Comparison of ENCODE assay signal across 1 cellular context in genomic region chr17:35063514-35064223, GRCh38.
TF ChIP-seq lines count a peak whose summit lies in the region.

A gene with protein sequence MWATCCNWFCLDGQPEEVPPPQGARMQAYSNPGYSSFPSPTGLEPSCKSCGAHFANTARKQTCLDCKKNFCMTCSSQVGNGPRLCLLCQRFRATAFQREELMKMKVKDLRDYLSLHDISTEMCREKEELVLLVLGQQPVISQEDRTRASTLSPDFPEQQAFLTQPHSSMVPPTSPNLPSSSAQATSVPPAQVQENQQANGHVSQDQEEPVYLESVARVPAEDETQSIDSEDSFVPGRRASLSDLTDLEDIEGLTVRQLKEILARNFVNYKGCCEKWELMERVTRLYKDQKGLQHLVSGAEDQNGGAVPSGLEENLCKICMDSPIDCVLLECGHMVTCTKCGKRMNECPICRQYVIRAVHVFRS (minus strand): TSS chr17:35063707. CDS start chr17:35026553, 37,154 bp downstream.

TF ChIP-seq in HepG2, 621 proteins besides CTCF, POLR2A, EP300 and RAD21 (continued from another document and continues in another):
- TF ChIP-seq, protein P1, sequence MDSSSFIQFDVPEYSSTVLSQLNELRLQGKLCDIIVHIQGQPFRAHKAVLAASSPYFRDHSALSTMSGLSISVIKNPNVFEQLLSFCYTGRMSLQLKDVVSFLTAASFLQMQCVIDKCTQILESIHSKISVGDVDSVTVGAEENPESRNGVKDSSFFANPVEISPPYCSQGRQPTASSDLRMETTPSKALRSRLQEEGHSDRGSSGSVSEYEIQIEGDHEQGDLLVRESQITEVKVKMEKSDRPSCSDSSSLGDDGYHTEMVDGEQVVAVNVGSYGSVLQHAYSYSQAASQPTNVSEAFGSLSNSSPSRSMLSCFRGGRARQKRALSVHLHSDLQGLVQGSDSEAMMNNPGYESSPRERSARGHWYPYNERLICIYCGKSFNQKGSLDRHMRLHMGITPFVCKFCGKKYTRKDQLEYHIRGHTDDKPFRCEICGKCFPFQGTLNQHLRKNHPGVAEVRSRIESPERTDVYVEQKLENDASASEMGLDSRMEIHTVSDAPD (CRISPR knock-in tag; IDR thresholded peaks at IDR 0.05), result peak; percentile 77
- TF ChIP-seq, protein P2, sequence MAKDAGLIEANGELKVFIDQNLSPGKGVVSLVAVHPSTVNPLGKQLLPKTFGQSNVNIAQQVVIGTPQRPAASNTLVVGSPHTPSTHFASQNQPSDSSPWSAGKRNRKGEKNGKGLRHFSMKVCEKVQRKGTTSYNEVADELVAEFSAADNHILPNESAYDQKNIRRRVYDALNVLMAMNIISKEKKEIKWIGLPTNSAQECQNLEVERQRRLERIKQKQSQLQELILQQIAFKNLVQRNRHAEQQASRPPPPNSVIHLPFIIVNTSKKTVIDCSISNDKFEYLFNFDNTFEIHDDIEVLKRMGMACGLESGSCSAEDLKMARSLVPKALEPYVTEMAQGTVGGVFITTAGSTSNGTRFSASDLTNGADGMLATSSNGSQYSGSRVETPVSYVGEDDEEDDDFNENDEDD (CRISPR knock-in tag; IDR thresholded peaks at IDR 0.05; ENCODE audit: borderline replicate concordance), result peak; percentile 39; the same call in 1 of the 2 replicates
- TF ChIP-seq SAP130 (CRISPR knock-in tag; IDR thresholded peaks at IDR 0.05; ENCODE audit: low read depth) (peak; percentile 93), ZNF75D (CRISPR knock-in tag; IDR thresholded peaks at IDR 0.05; ENCODE audit: borderline replicate concordance) (no peak), PHF20 (CRISPR knock-in tag; IDR thresholded peaks at IDR 0.05) (0 out of 2 replicates have a peak, but pooled peaks have one; percentile 30), PRMT3 (CRISPR knock-in tag; IDR thresholded peaks at IDR 0.05; ENCODE audit: borderline replicate concordance, low read depth) (no peak), IRF9 (CRISPR knock-in tag; IDR thresholded peaks at IDR 0.05; ENCODE audit: borderline replicate concordance) (0 out of 2 replicates have a peak, but pooled peaks have one; percentile 54), PHF8 (CRISPR knock-in tag; IDR thresholded peaks at IDR 0.05) (peak; percentile 12; the same call in 1 of the 2 replicates), GATAD1 (CRISPR knock-in tag; IDR thresholded peaks at IDR 0.05) (peak; percentile 71), HES4 (CRISPR knock-in tag; IDR thresholded peaks at IDR 0.05; ENCODE audit: borderline replicate concordance) (no peak), HOXA5 (CRISPR knock-in tag; IDR thresholded peaks at IDR 0.05) (peak; percentile 87), JUN (CRISPR knock-in tag; IDR thresholded peaks at IDR 0.05) (peak; percentile 95), ZNF782 (CRISPR knock-in tag; IDR thresholded peaks at IDR 0.05; ENCODE audit: borderline replicate concordance) (peak; percentile 54; the same call in 1 of the 2 replicates), KDM6A (CRISPR knock-in tag; IDR thresholded peaks at IDR 0.05; ENCODE audit: low read depth) (peak; percentile 49; the same call in 1 of the 2 replicates), ZNF569 (CRISPR knock-in tag; IDR thresholded peaks at IDR 0.05; ENCODE audit: borderline replicate concordance) (peak; percentile 49; the same call in 1 of the 2 replicates), ZNF724P (CRISPR knock-in tag; IDR thresholded peaks at IDR 0.05; ENCODE audit: borderline replicate concordance) (peak; percentile 32; the same call in 1 of the 2 replicates), BCL6 (CRISPR knock-in tag; IDR thresholded peaks at IDR 0.05) (peak; percentile 75), PREB (CRISPR knock-in tag; IDR thresholded peaks at IDR 0.05) (no peak), ZKSCAN1 (IDR thresholded peaks at IDR 0.05; ENCODE audit: low read length) (0 out of 2 replicates have a peak, but pooled peaks have one; percentile 31), MED13 (CRISPR knock-in tag; IDR thresholded peaks at IDR 0.05) (peak; percentile 86), GPN1 (CRISPR knock-in tag; IDR thresholded peaks at IDR 0.05; ENCODE audit: borderline replicate concordance) (no peak), NFIC (IDR thresholded peaks at IDR 0.05; ENCODE audit: low read length) (peak; percentile 64; the same call in 1 of the 2 replicates), BRD4 (CRISPR knock-in tag; IDR thresholded peaks at IDR 0.05) (peak; percentile 72; the same call in 1 of the 2 replicates), ZNF160 (CRISPR knock-in tag; IDR thresholded peaks at IDR 0.05) (0 out of 2 replicates have a peak, but pooled peaks have one; percentile 71), POGZ (CRISPR knock-in tag; IDR thresholded peaks at IDR 0.05) (peak; percentile 82), FOXJ3 (CRISPR knock-in tag; IDR thresholded peaks at IDR 0.05; ENCODE audit: borderline replicate concordance) (peak; percentile 88), PITX1 (CRISPR knock-in tag; IDR thresholded peaks at IDR 0.05) (peak; percentile 68), ARID2 (CRISPR knock-in tag; IDR thresholded peaks at IDR 0.05; ENCODE audit: borderline replicate concordance) (no peak), MED8 (CRISPR knock-in tag; IDR thresholded peaks at IDR 0.05; ENCODE audit: insufficient replicate concordance) (peak; percentile 38), ZMYM3 (CRISPR knock-in tag; IDR thresholded peaks at IDR 0.05) (peak; percentile 44; the same call in 1 of the 2 replicates), SOX6 (IDR thresholded peaks at IDR 0.05) (no peak), SOX6 (CRISPR knock-in tag; IDR thresholded peaks at IDR 0.05) (peak; percentile 89), JUNB (CRISPR knock-in tag; IDR thresholded peaks at IDR 0.05; ENCODE audit: borderline replicate concordance) (peak; percentile 88; the same call in 1 of the 2 replicates), HINFP (CRISPR knock-in tag; IDR thresholded peaks at IDR 0.05; ENCODE audit: low read depth) (no peak; the same call in 1 of the 2 replicates), MEIS1 (CRISPR knock-in tag; IDR thresholded peaks at IDR 0.05; ENCODE audit: borderline replicate concordance) (peak; percentile 76; the same call in 1 of the 2 replicates), TBL1XR1 (IDR thresholded peaks at IDR 0.05; ENCODE audit: borderline replicate concordance, low read length, partially characterized antibody) (peak; percentile 39), TCF12 (IDR thresholded peaks at IDR 0.05) (no peak), TCF12 (CRISPR knock-in tag; IDR thresholded peaks at IDR 0.05) (0 out of 2 replicates have a peak, but pooled peaks have one; percentile 38), ISL2 (CRISPR knock-in tag; IDR thresholded peaks at IDR 0.05) (peak; percentile 85), ZNF441 (CRISPR knock-in tag; IDR thresholded peaks at IDR 0.05; ENCODE audit: borderline replicate concordance) (peak; percentile 92), ZNF563 (CRISPR knock-in tag; IDR thresholded peaks at IDR 0.05) (no peak), HNRNPUL1 (IDR thresholded peaks at IDR 0.05; ENCODE audit: low read depth, low read length) (no peak), MAFF (IDR thresholded peaks at IDR 0.05; ENCODE audit: low read depth, low read length) (peak; percentile 87), HDAC1 (CRISPR knock-in tag; IDR thresholded peaks at IDR 0.05) (peak; percentile 78), TCF7L2 (IDR thresholded peaks at IDR 0.05; ENCODE audit: low read depth, low read length) (no peak), KAT8 (CRISPR knock-in tag; IDR thresholded peaks at IDR 0.05) (peak; percentile 64), E2F2 (CRISPR knock-in tag; IDR thresholded peaks at IDR 0.05; ENCODE audit: borderline replicate concordance) (0 out of 2 replicates have a peak, but pooled peaks have one; percentile 47), MYC (CRISPR knock-in tag; IDR thresholded peaks at IDR 0.05; ENCODE audit: borderline replicate concordance) (peak; percentile 73; the same call in 1 of the 2 replicates)
- TF ChIP-seq, protein P3, sequence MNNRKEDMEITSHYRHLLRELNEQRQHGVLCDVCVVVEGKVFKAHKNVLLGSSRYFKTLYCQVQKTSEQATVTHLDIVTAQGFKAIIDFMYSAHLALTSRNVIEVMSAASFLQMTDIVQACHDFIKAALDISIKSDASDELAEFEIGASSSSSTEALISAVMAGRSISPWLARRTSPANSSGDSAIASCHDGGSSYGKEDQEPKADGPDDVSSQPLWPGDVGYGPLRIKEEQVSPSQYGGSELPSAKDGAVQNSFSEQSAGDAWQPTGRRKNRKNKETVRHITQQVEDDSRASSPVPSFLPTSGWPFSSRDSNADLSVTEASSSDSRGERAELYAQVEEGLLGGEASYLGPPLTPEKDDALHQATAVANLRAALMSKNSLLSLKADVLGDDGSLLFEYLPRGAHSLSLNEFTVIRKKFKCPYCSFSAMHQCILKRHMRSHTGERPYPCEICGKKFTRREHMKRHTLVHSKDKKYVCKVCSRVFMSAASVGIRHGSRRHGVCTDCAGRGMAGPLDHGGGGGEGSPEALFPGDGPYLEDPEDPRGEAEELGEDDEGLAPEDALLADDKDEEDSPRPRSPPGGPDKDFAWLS (CRISPR knock-in tag; IDR thresholded peaks at IDR 0.05; ENCODE audit: borderline replicate concordance), result no peak
- TF ChIP-seq, protein P4, sequence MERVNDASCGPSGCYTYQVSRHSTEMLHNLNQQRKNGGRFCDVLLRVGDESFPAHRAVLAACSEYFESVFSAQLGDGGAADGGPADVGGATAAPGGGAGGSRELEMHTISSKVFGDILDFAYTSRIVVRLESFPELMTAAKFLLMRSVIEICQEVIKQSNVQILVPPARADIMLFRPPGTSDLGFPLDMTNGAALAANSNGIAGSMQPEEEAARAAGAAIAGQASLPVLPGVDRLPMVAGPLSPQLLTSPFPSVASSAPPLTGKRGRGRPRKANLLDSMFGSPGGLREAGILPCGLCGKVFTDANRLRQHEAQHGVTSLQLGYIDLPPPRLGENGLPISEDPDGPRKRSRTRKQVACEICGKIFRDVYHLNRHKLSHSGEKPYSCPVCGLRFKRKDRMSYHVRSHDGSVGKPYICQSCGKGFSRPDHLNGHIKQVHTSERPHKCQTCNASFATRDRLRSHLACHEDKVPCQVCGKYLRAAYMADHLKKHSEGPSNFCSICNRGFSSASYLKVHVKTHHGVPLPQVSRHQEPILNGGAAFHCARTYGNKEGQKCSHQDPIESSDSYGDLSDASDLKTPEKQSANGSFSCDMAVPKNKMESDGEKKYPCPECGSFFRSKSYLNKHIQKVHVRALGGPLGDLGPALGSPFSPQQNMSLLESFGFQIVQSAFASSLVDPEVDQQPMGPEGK (CRISPR knock-in tag; IDR thresholded peaks at IDR 0.05), result peak; percentile 50
- TF ChIP-seq, protein P5, sequence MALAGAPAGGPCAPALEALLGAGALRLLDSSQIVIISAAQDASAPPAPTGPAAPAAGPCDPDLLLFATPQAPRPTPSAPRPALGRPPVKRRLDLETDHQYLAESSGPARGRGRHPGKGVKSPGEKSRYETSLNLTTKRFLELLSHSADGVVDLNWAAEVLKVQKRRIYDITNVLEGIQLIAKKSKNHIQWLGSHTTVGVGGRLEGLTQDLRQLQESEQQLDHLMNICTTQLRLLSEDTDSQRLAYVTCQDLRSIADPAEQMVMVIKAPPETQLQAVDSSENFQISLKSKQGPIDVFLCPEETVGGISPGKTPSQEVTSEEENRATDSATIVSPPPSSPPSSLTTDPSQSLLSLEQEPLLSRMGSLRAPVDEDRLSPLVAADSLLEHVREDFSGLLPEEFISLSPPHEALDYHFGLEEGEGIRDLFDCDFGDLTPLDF (CRISPR knock-in tag; IDR thresholded peaks at IDR 0.05), result peak; percentile 65; the same call in 1 of the 2 replicates
